12 cellular contexts compared by ENCODE assay signal in genomic region chr2:43199492-43200481, GRCh38. TPM values are rescaled to one million over a fixed set of nuclear protein-coding genes. Genes with fewer than 3 reads are reported as not detected.
DNase-seq lines count a peak whose midpoint lies in the region; ATAC-seq and TF ChIP-seq lines count a peak whose summit lies in the region.
"Had no signal": no experiment of that assay in that cellular context is flagged by ENCODE, and none has a peak within 500 bp of the region (broad histone marks: within the 10 kb centered on the region; RNA-seq: fewer than 3 reads in every experiment).

No MANE protein-coding gene starts in this region.

- no peaks in the 10 kb centered on the region for H3K9me3 ChIP-seq in T-helper 17 cell (ENCODE audit: control insufficient read depth, low read length, poor library complexity, severe bottlenecking)

- H3K4me1 Mint-ChIP-seq in T-helper 17 cell (peaks cover 31% of the 10 kb centered on the region), endothelial cell (ENCODE audit: unreplicated experiment) (peaks cover 5% of the 10 kb centered on the region)

- no peak for TF ChIP-seq CTCF in HL-60 (IDR thresholded peaks at IDR 0.05; ENCODE audit: insufficient read depth, low read length)
- no peak for TF ChIP-seq CTCF in endothelial cell (IDR thresholded peaks at IDR 0.05; ENCODE audit: unreplicated experiment)

- H3K27ac Mint-ChIP-seq in T-helper 17 cell (no peak overlapping the region), endothelial cell (ENCODE audit: unreplicated experiment) (no peak overlapping the region)

- no peaks in the 10 kb centered on the region for H3K27me3 ChIP-seq in HL-60 (ENCODE audit: insufficient read depth, poor library complexity, severe bottlenecking)

- no peak for DNase-seq in HL-60 (ENCODE audit: low read depth in 1 of 2, low spot score in 1 of 2)
- no peak for DNase-seq in T-helper 17 cell
- peak; percentile 61 for DNase-seq in left kidney (ENCODE audit: low read depth, low spot score)
- peak; percentile 67 for DNase-seq in ureter (ENCODE audit: low spot score)
- DNase-seq in NK-92 treated with Interleukin-12 subunit alpha and Interleukin-12 subunit beta, amount 100 ng/mL, for 24 hours (lab: John Stamatoyannopoulos, UW): no peak
- no peak for DNase-seq in endothelial cell (ENCODE audit: low spot score)
- DNase-seq in SIG-M5 treated with dmso at 0.1 percent for 504 hours (lab: John Stamatoyannopoulos, UW; ENCODE audit: unreplicated experiment): no peak
- DNase-seq: activated T-cell treated with anti-CD3 and anti-CD28 coated beads, Interleukin-2, amount 50 U/mL, for 48 hours; immature natural killer cell; stimulated activated CD8-positive, alpha-beta memory T cell treated with anti-CD3 and anti-CD28 coated beads, Interleukin-4, amount 100 ng/mL, for 48 hours had no signal

- ATAC-seq in T-helper 17 cell: no peak
- ATAC-seq: Right ventricle myocardium inferior had no signal

- H3K4me3 Mint-ChIP-seq in T-helper 17 cell (peak overlapping the region; percentile 15), endothelial cell (ENCODE audit: unreplicated experiment) (no peak overlapping the region)
- H3K4me3 Mint-ChIP-seq: immature natural killer cell, neural crest cell had no signal

- no peak overlapping the region for H3K4me3 ChIP-seq in HL-60 (replicated peaks; ENCODE audit: insufficient read depth, low read length)

- H3K27me3 Mint-ChIP-seq in T-helper 17 cell (no peaks in the 10 kb centered on the region), endothelial cell (ENCODE audit: unreplicated experiment) (peaks cover 3% of the 10 kb centered on the region)

- H3K36me3 Mint-ChIP-seq in T-helper 17 cell (ENCODE audit: low read depth) (peaks cover under 1% of the 10 kb centered on the region), endothelial cell (ENCODE audit: low read depth, unreplicated experiment) (peaks cover 4% of the 10 kb centered on the region)

- no peaks in the 10 kb centered on the region for H3K9me3 Mint-ChIP-seq in endothelial cell (ENCODE audit: unreplicated experiment)
- H3K9me3 Mint-ChIP-seq: immature natural killer cell, neural crest cell had no signal

- peak overlapping the region; percentile 81 for H3K27ac ChIP-seq in HL-60 (replicated peaks)

RNA-seq across cellular contexts. Expression of gene ZFP36L2, which starts 26.6 kb away (rescaled TPM):
- total RNA-seq in T-helper 17 cell: 100 to 1,000 TPM; 501 to 627 TPM
- 149 TPM for total RNA-seq in ureter
- 72.1 TPM for total RNA-seq in endothelial cell (ENCODE audit: unreplicated experiment)

Comparison
In these comparisons a context has a peak if more than half of its experiments do, and no peak if none do; other contexts are left out.
1. DNase-seq: peak in left kidney (single experiment) and ureter (single experiment); none in HL-60 (0 of 2), T-helper 17 cell (0 of 3), NK-92 treated with Interleukin-12 subunit alpha and Interleukin-12 subunit beta, amount 100 ng/mL, for 24 hours (single experiment), endothelial cell (single experiment) and SIG-M5 treated with dmso at 0.1 percent for 504 hours (single experiment).